1 cellular context compared by ENCODE assay signal in genomic region chr22:30291334-30291892, GRCh38.
TF ChIP-seq lines count a peak whose summit lies in the region.

No MANE protein-coding gene starts in this region.

TF ChIP-seq in liver, 16 proteins besides CTCF, POLR2A, EP300 and RAD21 (continued from another document):
- no peak for TF ChIP-seq HNF4G (IDR thresholded peaks at IDR 0.05)
- TF ChIP-seq, protein P1, sequence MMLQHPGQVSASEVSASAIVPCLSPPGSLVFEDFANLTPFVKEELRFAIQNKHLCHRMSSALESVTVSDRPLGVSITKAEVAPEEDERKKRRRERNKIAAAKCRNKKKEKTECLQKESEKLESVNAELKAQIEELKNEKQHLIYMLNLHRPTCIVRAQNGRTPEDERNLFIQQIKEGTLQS (IDR thresholded peaks at IDR 0.05) = no peak
- no peak for TF ChIP-seq JUND (IDR thresholded peaks at IDR 0.05)
- TF ChIP-seq, protein P2, sequence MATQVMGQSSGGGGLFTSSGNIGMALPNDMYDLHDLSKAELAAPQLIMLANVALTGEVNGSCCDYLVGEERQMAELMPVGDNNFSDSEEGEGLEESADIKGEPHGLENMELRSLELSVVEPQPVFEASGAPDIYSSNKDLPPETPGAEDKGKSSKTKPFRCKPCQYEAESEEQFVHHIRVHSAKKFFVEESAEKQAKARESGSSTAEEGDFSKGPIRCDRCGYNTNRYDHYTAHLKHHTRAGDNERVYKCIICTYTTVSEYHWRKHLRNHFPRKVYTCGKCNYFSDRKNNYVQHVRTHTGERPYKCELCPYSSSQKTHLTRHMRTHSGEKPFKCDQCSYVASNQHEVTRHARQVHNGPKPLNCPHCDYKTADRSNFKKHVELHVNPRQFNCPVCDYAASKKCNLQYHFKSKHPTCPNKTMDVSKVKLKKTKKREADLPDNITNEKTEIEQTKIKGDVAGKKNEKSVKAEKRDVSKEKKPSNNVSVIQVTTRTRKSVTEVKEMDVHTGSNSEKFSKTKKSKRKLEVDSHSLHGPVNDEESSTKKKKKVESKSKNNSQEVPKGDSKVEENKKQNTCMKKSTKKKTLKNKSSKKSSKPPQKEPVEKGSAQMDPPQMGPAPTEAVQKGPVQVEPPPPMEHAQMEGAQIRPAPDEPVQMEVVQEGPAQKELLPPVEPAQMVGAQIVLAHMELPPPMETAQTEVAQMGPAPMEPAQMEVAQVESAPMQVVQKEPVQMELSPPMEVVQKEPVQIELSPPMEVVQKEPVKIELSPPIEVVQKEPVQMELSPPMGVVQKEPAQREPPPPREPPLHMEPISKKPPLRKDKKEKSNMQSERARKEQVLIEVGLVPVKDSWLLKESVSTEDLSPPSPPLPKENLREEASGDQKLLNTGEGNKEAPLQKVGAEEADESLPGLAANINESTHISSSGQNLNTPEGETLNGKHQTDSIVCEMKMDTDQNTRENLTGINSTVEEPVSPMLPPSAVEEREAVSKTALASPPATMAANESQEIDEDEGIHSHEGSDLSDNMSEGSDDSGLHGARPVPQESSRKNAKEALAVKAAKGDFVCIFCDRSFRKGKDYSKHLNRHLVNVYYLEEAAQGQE (IDR thresholded peaks at IDR 0.05) = no peak
- TF ChIP-seq HNF4A (conservative IDR thresholded peaks at IDR 0.05) = no peak
- TF ChIP-seq EGR1 (IDR thresholded peaks at IDR 0.05; ENCODE audit: low read depth in 2 of 2) = no peak
- TF ChIP-seq YY1 (IDR thresholded peaks at IDR 0.05) = no peak
- no peak for TF ChIP-seq SP1 (IDR thresholded peaks at IDR 0.05)
- no peak for TF ChIP-seq FOXA2 (IDR thresholded peaks at IDR 0.05)
- no peak for TF ChIP-seq TAF1 (conservative IDR thresholded peaks at IDR 0.05)
- TF ChIP-seq RXRA (IDR thresholded peaks at IDR 0.05) = no peak
- TF ChIP-seq GABPA (IDR thresholded peaks at IDR 0.05 in 1 of 2, conservative IDR thresholded peaks at IDR 0.05 in 1 of 2) = no peak
